In the genomic region with DNA sequence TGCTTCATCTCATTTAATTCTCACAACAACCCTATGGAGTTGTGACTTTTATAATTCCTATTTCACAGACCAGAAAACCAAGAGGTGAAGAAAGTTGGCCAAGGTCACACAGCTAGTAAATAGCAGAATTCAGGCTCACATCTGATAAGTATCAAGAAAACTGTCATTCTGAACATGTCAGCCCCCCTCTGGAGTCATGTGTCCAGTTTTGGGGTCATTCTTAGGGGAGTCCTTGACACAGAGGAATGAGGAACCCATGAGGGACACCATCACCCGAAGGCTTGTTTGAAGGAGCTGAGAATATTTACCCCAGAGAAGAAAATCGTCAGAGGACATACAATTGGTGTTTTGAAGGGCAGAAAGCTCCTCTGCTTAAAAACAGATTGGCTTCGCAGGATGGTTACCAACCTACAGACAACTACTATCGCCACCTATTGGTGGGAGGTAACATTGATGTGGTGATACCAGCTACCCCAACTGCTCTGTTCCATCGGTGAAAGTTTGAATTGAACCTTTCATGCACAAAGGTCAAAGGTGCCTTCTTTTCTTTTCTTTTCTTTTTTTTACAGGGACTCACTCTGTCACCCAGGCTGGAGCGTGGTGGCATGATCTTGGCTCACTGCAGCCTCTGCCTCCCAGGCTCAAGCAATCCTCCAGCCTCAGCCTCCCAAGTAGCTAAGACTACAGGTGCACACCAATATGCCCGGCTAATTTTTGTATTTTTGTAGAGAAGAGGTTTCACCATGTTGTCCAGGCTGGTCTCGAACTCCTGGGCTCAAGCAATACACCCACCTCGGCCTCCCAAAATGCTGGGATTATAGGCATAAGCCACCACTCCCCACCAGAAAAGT, we compare ENCODE assay signal across 8 cellular contexts. TPM values are rescaled to one million over a fixed set of nuclear protein-coding genes. Genes with fewer than 3 reads are reported as not detected.
DNase-seq lines count a peak whose midpoint lies in the region; ATAC-seq, FAIRE-seq and TF ChIP-seq lines count a peak whose summit lies in the region.

No MANE protein-coding gene starts in this region.

- DNase-seq in A172 (ENCODE audit: low spot score) (peak; percentile 36), GM13977 (ENCODE audit: low spot score) (peak; percentile 79), NCI-H1694 (lab: John Stamatoyannopoulos, UW) (peak; percentile 58)
- DNase-seq in T-helper 2 cell treated with Interferon-gamma antibody and Interleukin-4, amounts not matched to agents 5 μg/mL and 100 μg/mL, for 36 hours (ENCODE audit: low spot score) = peak; percentile 39
- DNase-seq in stimulated activated CD4-positive, alpha-beta T cell treated with anti-CD3 and anti-CD28 coated beads, Interleukin-4, amount 100 ng/mL, for 1 hour = peak; percentile 6

- H3K4me3 Mint-ChIP-seq in T-helper 2 cell treated with Interferon-gamma antibody and Interleukin-4, amounts not matched to agents 5 μg/mL and 100 μg/mL, for 36 hours = peak overlapping the region; percentile 31
- peak overlapping the region in 1 of 5 experiments; percentile 52 for H3K4me3 Mint-ChIP-seq in brain

- H3K9me3 Mint-ChIP-seq in T-helper 2 cell treated with Interferon-gamma antibody and Interleukin-4, amounts not matched to agents 5 μg/mL and 100 μg/mL, for 36 hours = no peaks in the 10 kb centered on the region
- peaks cover 0 to 4% (median 3%) of the 10 kb centered on the region in 5 experiments for H3K9me3 Mint-ChIP-seq in brain

- H3K27ac Mint-ChIP-seq in T-helper 2 cell treated with Interferon-gamma antibody and Interleukin-4, amounts not matched to agents 5 μg/mL and 100 μg/mL, for 36 hours = no peak overlapping the region
- H3K27ac Mint-ChIP-seq in brain = no peak overlapping the region

- in situ Hi-C loops in GM13977 (cut with MboI; ENCODE audit: low pct_unique_long_range_greater_than_20kb, low sequenced_read_pairs, unreplicated experiment) = loop anchor here (25.0 kb wide), 1 partner anchor 375 kb away; no protein-coding TSS in a partner anchor

- peaks cover 2% of the 10 kb centered on the region for H3K4me1 Mint-ChIP-seq in T-helper 2 cell treated with Interferon-gamma antibody and Interleukin-4, amounts not matched to agents 5 μg/mL and 100 μg/mL, for 36 hours (ENCODE audit: low read depth)
- H3K4me1 Mint-ChIP-seq in brain = no peaks in the 10 kb centered on the region

- FAIRE-seq in islet of Langerhans (lab: Jason Lieb, UNC) = peak; percentile 92

- no peak for ATAC-seq in HG03135 (IDR thresholded peaks at IDR 0.05; ENCODE audit: unreplicated experiment)

- H3K27me3 Mint-ChIP-seq in T-helper 2 cell treated with Interferon-gamma antibody and Interleukin-4, amounts not matched to agents 5 μg/mL and 100 μg/mL, for 36 hours (ENCODE audit: low read depth) = peaks cover 11% of the 10 kb centered on the region
- peaks cover 13% of the 10 kb centered on the region for H3K27me3 Mint-ChIP-seq in brain

- no peaks in the 10 kb centered on the region for H3K36me3 Mint-ChIP-seq in T-helper 2 cell treated with Interferon-gamma antibody and Interleukin-4, amounts not matched to agents 5 μg/mL and 100 μg/mL, for 36 hours (ENCODE audit: low read depth)
- no peaks in the 10 kb centered on the region for H3K36me3 Mint-ChIP-seq in brain

- peak; percentile 75 for TF ChIP-seq CTCF in GM13977 (IDR thresholded peaks at IDR 0.05; ENCODE audit: extremely low read depth, insufficient read depth, missing control alignments)
- TF ChIP-seq CTCF in brain (conservative IDR thresholded peaks at IDR 0.05) = peak; percentile 54 to 65

RNA-seq across cellular contexts. Expression of a gene that starts 31.3 kb away (rescaled TPM):
- not detected in 2 replicates for total RNA-seq in A172 (2014; rRNA removed; shearing (Covaris generic))
- polyA plus RNA-seq in brain (ENCODE audit: insufficient read depth, low read depth, low replicate concordance) = 0.10 TPM

RNA-seq across cellular contexts. Expression of a gene that starts 55.9 kb away (rescaled TPM):
- 16.8 and 38.4 TPM in 2 replicates for total RNA-seq in A172 (2014; rRNA removed; shearing (Covaris generic))
- polyA plus RNA-seq in brain (ENCODE audit: insufficient read depth, low read depth, low replicate concordance) = 36.3 TPM

Comparison
In these comparisons a context has a peak if more than half of its experiments do, and no peak if none do; other contexts are left out.
1. DNase-seq: peak in every context shown above with its lines; median percentile 79 in GM13977; 58 in NCI-H1694; 39 in T-helper 2 cell treated with Interferon-gamma antibody and Interleukin-4, amounts not matched to agents 5 μg/mL and 100 μg/mL, for 36 hours; 36 in A172; 6 in stimulated activated CD4-positive, alpha-beta T cell treated with anti-CD3 and anti-CD28 coated beads, Interleukin-4, amount 100 ng/mL, for 1 hour.